In the genomic region with DNA sequence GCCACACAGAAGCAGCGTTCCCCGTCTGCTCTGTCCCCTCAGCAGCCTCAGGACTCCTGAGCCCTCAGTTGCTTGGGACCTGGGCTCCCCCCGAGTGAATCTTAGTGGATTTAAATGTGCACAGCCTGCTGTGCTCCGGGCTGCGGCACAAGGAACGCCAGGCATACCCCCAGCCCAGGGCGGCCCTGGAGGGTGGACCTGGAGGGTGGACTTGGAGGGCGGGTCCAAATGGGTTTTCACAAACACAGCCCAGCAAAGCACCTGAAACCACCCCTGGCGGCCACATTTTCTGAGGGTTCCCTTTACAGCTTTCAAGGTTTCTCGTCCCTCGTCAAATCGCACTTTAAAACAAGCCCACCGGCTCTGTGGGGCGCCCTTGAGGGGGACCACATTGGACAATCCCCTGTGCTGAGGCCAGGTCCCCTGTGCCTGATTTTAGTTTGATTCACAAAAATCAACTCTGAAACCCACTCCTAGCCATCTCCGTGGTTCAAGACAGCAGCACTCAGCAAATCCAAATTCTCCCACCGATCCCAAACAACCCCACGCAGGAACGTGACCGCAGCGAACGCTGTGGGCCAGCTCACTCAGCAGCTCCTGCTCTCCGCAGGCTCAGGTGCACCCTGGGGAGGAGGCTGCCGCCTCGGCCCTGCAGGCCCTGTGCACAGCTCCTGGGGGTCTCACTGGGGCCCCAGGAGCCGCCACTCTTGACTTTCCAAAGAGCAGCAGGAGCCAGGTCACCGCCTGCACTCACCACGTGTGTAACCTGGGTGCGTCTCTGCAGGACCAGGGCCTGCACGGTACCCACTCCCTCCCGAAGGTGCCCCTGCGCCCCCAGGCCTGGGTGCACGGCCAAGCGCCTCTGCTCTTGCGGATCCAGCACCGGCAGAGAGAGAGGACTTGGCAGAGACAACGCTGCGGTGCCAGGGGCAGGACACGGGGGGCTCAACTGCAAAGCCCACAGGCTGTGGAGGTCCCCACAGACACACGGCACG, we compare ENCODE assay signal across 36 cellular contexts. TPM values are rescaled to one million over a fixed set of nuclear protein-coding genes. Genes with fewer than 3 reads are reported as not detected.
"Had no signal": no experiment of that assay in that cellular context is flagged by ENCODE, and none has a peak within 500 bp of the region (broad histone marks: within the 10 kb centered on the region; RNA-seq: fewer than 3 reads in every experiment).

No MANE protein-coding gene starts in this region.

- H3K9me3 ChIP-seq: adrenal gland, body of pancreas had no signal

- H3K27ac ChIP-seq: adrenal gland, body of pancreas, brain microvascular endothelial cell, breast epithelium, WERI-Rb-1 had no signal

- H3K4me3 Mint-ChIP-seq: activated B cell treated with CpG ODN at 0.5 μM for 24 hours; activated CD4-positive, alpha-beta memory T cell treated with anti-CD3 and anti-CD28 coated beads, Interleukin-2, amount 10 ng/mL, durations not matched to agents 7 days and 5 days; activated CD4-positive, alpha-beta T cell treated with anti-CD3 and anti-CD28 coated beads, Interleukin-2, amount 10 ng/mL, durations not matched to agents 7 days and 5 days; activated CD8-positive, alpha-beta memory T cell treated with anti-CD3 and anti-CD28 coated beads, Interleukin-2, amount 10 ng/mL, durations not matched to agents 7 days and 5 days; activated CD8-positive, alpha-beta T cell treated with anti-CD3 and anti-CD28 coated beads, Interleukin-2, amount 10 ng/mL, durations not matched to agents 7 days and 5 days; activated naive CD4-positive, alpha-beta T cell treated with anti-CD3 and anti-CD28 coated beads for 36 hours; activated naive CD8-positive, alpha-beta T cell treated with anti-CD3 and anti-CD28 coated beads for 36 hours; activated T-cell treated with anti-CD3 and anti-CD28 coated beads, Interleukin-2, amount 50 U/mL, for 24 hours; T-cell; T-helper 17 cell had no signal

- H3K9me3 Mint-ChIP-seq: activated B cell treated with CpG ODN at 0.5 μM for 24 hours; activated CD4-positive, alpha-beta memory T cell treated with anti-CD3 and anti-CD28 coated beads, Interleukin-2, amount 10 ng/mL, durations not matched to agents 7 days and 5 days; activated naive CD4-positive, alpha-beta T cell treated with anti-CD3 and anti-CD28 coated beads for 36 hours; activated T-cell treated with anti-CD3 and anti-CD28 coated beads, Interleukin-2, amount 50 U/mL, for 24 hours; activated T-helper 2 cell treated with anti-CD3 and anti-CD28 coated beads, Interferon-gamma antibody, Interleukin-2, Interleukin-4, amounts not matched to agents 10 μg/mL and 5 μg/mL and 100 μg/mL, durations not matched to agents 14 hours and 24 hours and 36 hours; T-cell had no signal

- H3K27me3 ChIP-seq: adrenal gland, body of pancreas, brain microvascular endothelial cell, breast epithelium had no signal

- FAIRE-seq: astrocyte had no signal

- ATAC-seq: activated CD8-positive, alpha-beta memory T cell treated with anti-CD3 and anti-CD28 coated beads, Interleukin-2, amount 10 ng/mL, durations not matched to agents 7 days and 5 days; activated CD8-positive, alpha-beta T cell treated with anti-CD3 and anti-CD28 coated beads, Interleukin-2, amount 10 ng/mL, durations not matched to agents 7 days and 5 days; activated naive CD4-positive, alpha-beta T cell treated with anti-CD3 and anti-CD28 coated beads, Interleukin-2, amount 50 U/mL, for 72 hours; body of pancreas; T-cell; T-helper 17 cell had no signal

- DNase-seq: activated B cell treated with CpG ODN at 0.5 μM for 24 hours; activated CD4-positive, alpha-beta memory T cell treated with anti-CD3 and anti-CD28 coated beads, Interleukin-2, amount 10 ng/mL, durations not matched to agents 7 days and 5 days; activated CD4-positive, alpha-beta T cell treated with anti-CD3 and anti-CD28 coated beads for 48 hours; activated CD4-positive, alpha-beta T cell treated with anti-CD3 and anti-CD28 coated beads, Interleukin-2, amount 10 ng/mL, durations not matched to agents 7 days and 5 days; activated CD4-positive, alpha-beta T cell treated with anti-CD3 and anti-CD28 coated beads, Interleukin-2, amount 50 U/mL, for 48 hours; activated CD4-positive, CD25-positive, alpha-beta regulatory T cell treated with anti-CD3 and anti-CD28 coated beads, Interleukin-2, amount 50 U/mL, for 72 hours; activated CD8-positive, alpha-beta memory T cell treated with anti-CD3 and anti-CD28 coated beads for 24 hours; activated CD8-positive, alpha-beta memory T cell treated with anti-CD3 and anti-CD28 coated beads, Interleukin-2, amount 10 ng/mL, durations not matched to agents 7 days and 5 days; activated CD8-positive, alpha-beta memory T cell treated with anti-CD3 and anti-CD28 coated beads, Interleukin-2, amount 50 U/mL, for 48 hours; activated CD8-positive, alpha-beta T cell treated with anti-CD3 and anti-CD28 coated beads, Interleukin-2, amount 10 ng/mL, durations not matched to agents 7 days and 5 days; activated effector memory CD4-positive, alpha-beta T cell treated with Interleukin-2 at 50 U/mL for 16 hours; activated gamma-delta T cell treated with Interleukin-2 at 50 U/mL for 16 hours; activated naive CD4-positive, alpha-beta T cell; activated naive CD4-positive, alpha-beta T cell treated with anti-CD3 and anti-CD28 coated beads for 36 hours; activated naive CD4-positive, alpha-beta T cell treated with anti-CD3 and anti-CD28 coated beads, Interleukin-2, amount 50 U/mL, for 16 hours; activated naive CD8-positive, alpha-beta T cell treated with anti-CD3 and anti-CD28 coated beads for 36 hours; activated T-cell treated with anti-CD3 and anti-CD28 coated beads, Interleukin-2, amount 50 U/mL, for 24 hours; activated T-cell treated with anti-CD3 and anti-CD28 coated beads, Interleukin-2, amount 50 U/mL, for 48 hours; adrenal gland; amniotic stem cell; aorta; body of pancreas; brain microvascular endothelial cell; central memory CD4-positive, alpha-beta T cell; T-cell; T-helper 17 cell; T1000; WERI-Rb-1 had no signal

- H3K36me3 ChIP-seq: adrenal gland, brain microvascular endothelial cell, breast epithelium, WERI-Rb-1 had no signal

- H3K4me1 ChIP-seq: adrenal gland, body of pancreas, breast epithelium had no signal

- H3K4me3 ChIP-seq: adrenal gland, body of pancreas, breast epithelium had no signal

- H3K36me3 Mint-ChIP-seq: activated CD8-positive, alpha-beta memory T cell treated with anti-CD3 and anti-CD28 coated beads, Interleukin-2, amount 10 ng/mL, durations not matched to agents 7 days and 5 days; T-cell had no signal

- H3K4me1 Mint-ChIP-seq: activated B cell treated with CpG ODN at 0.5 μM for 24 hours had no signal

- H3K27ac Mint-ChIP-seq: activated B cell treated with CpG ODN at 0.5 μM for 24 hours; activated CD4-positive, alpha-beta memory T cell treated with anti-CD3 and anti-CD28 coated beads, Interleukin-2, amount 10 ng/mL, durations not matched to agents 7 days and 5 days; activated CD4-positive, alpha-beta T cell treated with anti-CD3 and anti-CD28 coated beads, Interleukin-2, amount 10 ng/mL, durations not matched to agents 7 days and 5 days; activated CD8-positive, alpha-beta memory T cell treated with anti-CD3 and anti-CD28 coated beads, Interleukin-2, amount 10 ng/mL, durations not matched to agents 7 days and 5 days; activated CD8-positive, alpha-beta T cell treated with anti-CD3 and anti-CD28 coated beads, Interleukin-2, amount 10 ng/mL, durations not matched to agents 7 days and 5 days; activated naive CD4-positive, alpha-beta T cell treated with anti-CD3 and anti-CD28 coated beads for 36 hours; activated naive CD8-positive, alpha-beta T cell treated with anti-CD3 and anti-CD28 coated beads for 36 hours; activated T-cell treated with anti-CD3 and anti-CD28 coated beads, Interleukin-2, amount 50 U/mL, for 24 hours; activated T-helper 2 cell treated with anti-CD3 and anti-CD28 coated beads, Interferon-gamma antibody, Interleukin-2, Interleukin-4, amounts not matched to agents 10 μg/mL and 5 μg/mL and 100 μg/mL, durations not matched to agents 14 hours and 24 hours and 36 hours; T-cell; T-helper 17 cell had no signal

- H3K27me3 Mint-ChIP-seq: activated B cell treated with CpG ODN at 0.5 μM for 24 hours; activated naive CD8-positive, alpha-beta T cell treated with anti-CD3 and anti-CD28 coated beads for 36 hours; activated T-cell treated with anti-CD3 and anti-CD28 coated beads, Interleukin-2, amount 50 U/mL, for 24 hours; T-cell; T-helper 17 cell had no signal

RNA-seq across cellular contexts. Expression of a gene that starts 29.1 kb away (rescaled TPM):
- total RNA-seq: aorta, body of pancreas, cardiac septum, cerebellum had no signal
- polyA plus RNA-seq: adrenal gland, aorta had no signal

RNA-seq across cellular contexts. Expression of a gene that starts 40.6 kb away (rescaled TPM):
- total RNA-seq: activated B cell treated with CpG ODN at 0.5 μM for 24 hours; activated CD4-positive, alpha-beta memory T cell treated with anti-CD3 and anti-CD28 coated beads, Interleukin-2, amount 10 ng/mL, durations not matched to agents 7 days and 5 days; activated CD4-positive, alpha-beta T cell treated with anti-CD3 and anti-CD28 coated beads, Interleukin-2, amount 10 ng/mL, durations not matched to agents 7 days and 5 days; activated CD8-positive, alpha-beta memory T cell treated with anti-CD3 and anti-CD28 coated beads, Interleukin-2, amount 10 ng/mL, durations not matched to agents 7 days and 5 days; activated CD8-positive, alpha-beta T cell treated with anti-CD3 and anti-CD28 coated beads, Interleukin-2, amount 10 ng/mL, durations not matched to agents 7 days and 5 days; activated naive CD4-positive, alpha-beta T cell treated with anti-CD3 and anti-CD28 coated beads for 36 hours; activated naive CD4-positive, alpha-beta T cell treated with anti-CD3 and anti-CD28 coated beads, Interleukin-2, amount 50 U/mL, for 72 hours; activated naive CD8-positive, alpha-beta T cell treated with anti-CD3 and anti-CD28 coated beads for 36 hours; activated T-helper 2 cell treated with anti-CD3 and anti-CD28 coated beads, Interferon-gamma antibody, Interleukin-2, Interleukin-4, amounts not matched to agents 10 μg/mL and 5 μg/mL and 100 μg/mL, durations not matched to agents 14 hours and 24 hours and 36 hours; adrenal gland; aorta; astrocyte; body of pancreas; breast epithelium; cardiac septum; cerebellum; T-cell; T-helper 1 cell treated with Interleukin-12 subunit alpha and Interleukin-12 subunit beta and Interleukin-4 antibody, amounts not matched to agents 30 ng/mL and 1 ng/mL, for 36 hours; T-helper 17 cell; T-helper 2 cell treated with Interferon-gamma antibody and Interleukin-4, amounts not matched to agents 100 ng/mL and 5 ng/mL, for 36 hours had no signal
- polyA plus RNA-seq: adrenal gland, aorta had no signal
